ENCODE assay signal across 12 cellular contexts in the genomic region with DNA sequence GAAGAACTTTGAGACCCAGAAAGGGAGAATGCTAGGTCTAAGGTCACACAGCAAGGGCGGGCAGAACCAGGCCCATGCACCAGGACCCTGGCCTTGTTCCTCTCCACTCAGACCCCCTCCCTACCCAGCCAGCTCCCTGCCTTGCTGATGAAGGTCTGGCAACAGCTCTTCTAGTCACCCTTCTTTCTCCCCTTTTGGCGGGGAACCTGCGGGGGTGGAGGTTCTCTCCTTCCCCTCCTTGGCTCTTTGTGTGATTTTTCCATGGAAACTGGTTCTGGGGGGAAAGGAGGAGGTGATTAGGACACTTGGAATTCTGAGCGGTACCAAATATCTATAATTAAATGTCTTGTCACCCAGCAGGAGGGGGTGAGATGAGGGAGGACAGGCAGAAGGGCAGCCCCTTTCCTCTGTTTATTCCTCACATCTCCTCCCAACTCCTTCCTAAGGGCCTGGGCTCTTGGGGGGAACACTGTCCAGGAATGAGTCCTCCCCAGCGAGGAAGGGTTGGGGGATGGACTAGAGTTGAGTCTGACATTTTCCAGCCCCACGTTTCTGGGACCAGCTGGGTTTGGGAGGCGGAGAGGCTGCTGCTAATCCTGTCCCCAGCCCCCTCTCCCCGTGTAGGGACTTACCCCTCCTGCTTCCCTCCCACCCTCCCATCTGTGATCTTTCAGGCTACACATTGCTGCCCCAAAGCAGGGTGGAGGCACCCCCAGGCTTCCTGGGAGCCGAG. TPM values are rescaled to one million over a fixed set of nuclear protein-coding genes. Genes with fewer than 3 reads are reported as not detected.
DNase-seq lines count a peak whose midpoint lies in the region; TF ChIP-seq lines count a peak whose summit lies in the region.
"Had no signal": no experiment of that assay in that cellular context is flagged by ENCODE, and none has a peak within 500 bp of the region (broad histone marks: within the 10 kb centered on the region; RNA-seq: fewer than 3 reads in every experiment).

No MANE protein-coding gene starts in this region.

- H3K27me3 Mint-ChIP-seq in chondrocyte (ENCODE audit: low read depth), result no peaks in the 10 kb centered on the region
- H3K27me3 Mint-ChIP-seq in activated CD4-positive, alpha-beta T cell treated with anti-CD3 and anti-CD28 coated beads, Interleukin-2, amount 10 ng/mL, durations not matched to agents 24 days and 14 days, result peaks cover 10% of the 10 kb centered on the region

- peaks cover 13% of the 10 kb centered on the region for H3K36me3 Mint-ChIP-seq in chondrocyte (ENCODE audit: low read depth)
- no peaks in the 10 kb centered on the region for H3K36me3 Mint-ChIP-seq in activated CD4-positive, alpha-beta T cell treated with anti-CD3 and anti-CD28 coated beads, Interleukin-2, amount 10 ng/mL, durations not matched to agents 24 days and 14 days (ENCODE audit: low read depth)

- peak; percentile 35 for DNase-seq in NCI-H1694 (lab: John Stamatoyannopoulos, UW)
- no peak for DNase-seq in chondrocyte (ENCODE audit: low spot score)
- DNase-seq in tibial nerve (ENCODE audit: low spot score in 2 of 2), result no peak
- DNase-seq in NCI-H748 (lab: John Stamatoyannopoulos, UW; ENCODE audit: unreplicated experiment), result no peak
- DNase-seq in activated CD4-positive, alpha-beta T cell treated with anti-CD3 and anti-CD28 coated beads, Interleukin-2, amount 10 ng/mL, durations not matched to agents 24 days and 14 days, result no peak
- no peak for DNase-seq in ecto neural progenitor cell (ENCODE audit: low spot score)
- DNase-seq: cortex of kidney; NCI-H1048; stimulated activated CD4-positive, alpha-beta T cell treated with anti-CD3 and anti-CD28 coated beads, Interleukin-4, amount 100 ng/mL, for 1 hour; T-helper 9 cell had no signal

- peak overlapping the region; percentile 94 for H3K27ac Mint-ChIP-seq in chondrocyte (ENCODE audit: unreplicated experiment)
- H3K27ac Mint-ChIP-seq in activated CD4-positive, alpha-beta T cell treated with anti-CD3 and anti-CD28 coated beads, Interleukin-2, amount 10 ng/mL, durations not matched to agents 24 days and 14 days, result no peak overlapping the region

- H3K9me3 ChIP-seq in muscle layer of duodenum (ENCODE audit: control insufficient read depth in 1 of 2, low read length in 2 of 2) (no peaks in the 10 kb centered on the region), tibial nerve (no peaks in the 10 kb centered on the region)
- H3K9me3 ChIP-seq: neutrophil had no signal

- no peaks in the 10 kb centered on the region for H3K27me3 ChIP-seq in muscle layer of duodenum (ENCODE audit: low read depth, low read length)
- no peaks in the 10 kb centered on the region for H3K27me3 ChIP-seq in tibial nerve
- H3K27me3 ChIP-seq: neutrophil had no signal

- H3K36me3 ChIP-seq in muscle layer of duodenum (ENCODE audit: control insufficient read depth in 1 of 2, insufficient read depth in 2 of 2, low read length in 2 of 2) (no peaks in the 10 kb centered on the region), tibial nerve (peaks cover 0 to 9% (median 2%) of the 10 kb centered on the region in 3 donors)
- H3K36me3 ChIP-seq: neutrophil had no signal

- H3K4me3 ChIP-seq in muscle layer of duodenum (ENCODE audit: low read depth in 1 of 2, low read length in 2 of 2) (peak overlapping the region; percentile 38 to 84), tibial nerve (peak overlapping the region in 1 of 4 donors; percentile 71)

- intact Hi-C loops in activated CD4-positive, alpha-beta T cell treated with anti-CD3 and anti-CD28 coated beads, Interleukin-2, amount 10 ng/mL, durations not matched to agents 24 days and 14 days (cut with micrococcal nuclease), result no loop called here

- H3K27ac ChIP-seq in muscle layer of duodenum (ENCODE audit: low read length) (peak overlapping the region; percentile 92), tibial nerve (peak overlapping the region; percentile 94 to 99 (median 98))
- H3K27ac ChIP-seq: neutrophil had no signal

- peak overlapping the region; percentile 86 for H3K4me3 Mint-ChIP-seq in chondrocyte (ENCODE audit: unreplicated experiment)
- H3K4me3 Mint-ChIP-seq in activated CD4-positive, alpha-beta T cell treated with anti-CD3 and anti-CD28 coated beads, Interleukin-2, amount 10 ng/mL, durations not matched to agents 24 days and 14 days, result no peak overlapping the region

- WGBS in tibial nerve, 2 donors, result 14 to 30% methylated on average over 9 of the region's 9 CpGs

- H3K4me1 Mint-ChIP-seq in chondrocyte (ENCODE audit: low read depth), result peaks cover 95% of the 10 kb centered on the region
- peaks cover 9% of the 10 kb centered on the region for H3K4me1 Mint-ChIP-seq in activated CD4-positive, alpha-beta T cell treated with anti-CD3 and anti-CD28 coated beads, Interleukin-2, amount 10 ng/mL, durations not matched to agents 24 days and 14 days

- no peak for TF ChIP-seq CTCF in chondrocyte (IDR thresholded peaks at IDR 0.05)
- no peak for TF ChIP-seq CTCF in tibial nerve (IDR thresholded peaks at IDR 0.05)

- TF ChIP-seq POLR2A in tibial nerve (IDR thresholded peaks at IDR 0.05), result no peak

- TF ChIP-seq EP300 in tibial nerve (IDR thresholded peaks at IDR 0.05), result no peak

- H3K9me3 Mint-ChIP-seq in chondrocyte (ENCODE audit: low read depth), result no peaks in the 10 kb centered on the region
- H3K9me3 Mint-ChIP-seq in activated CD4-positive, alpha-beta T cell treated with anti-CD3 and anti-CD28 coated beads, Interleukin-2, amount 10 ng/mL, durations not matched to agents 24 days and 14 days, result no peaks in the 10 kb centered on the region

- H3K4me1 ChIP-seq in muscle layer of duodenum (ENCODE audit: control insufficient read depth in 1 of 2, insufficient read depth in 2 of 2, low read length in 2 of 2), result peaks cover 27 to 85% of the 10 kb centered on the region in 2 donors
- H3K4me1 ChIP-seq in tibial nerve, result peaks cover 0 to 100% (median 83%) of the 10 kb centered on the region in 4 donors

RNA-seq across cellular contexts. Expression of a gene that starts 7.4 kb away (rescaled TPM):
- 82.4 to 114 TPM (median 113 TPM) in 3 replicates for total RNA-seq in chondrocyte
- 100 to 1,000 TPM; 102 to 135 (median 112) TPM for total RNA-seq in tibial nerve
- total RNA-seq in activated CD4-positive, alpha-beta T cell treated with anti-CD3 and anti-CD28 coated beads, Interleukin-2, amount 10 ng/mL, durations not matched to agents 24 days and 14 days, result 0.05 TPM in 1 of 2 replicates, not detected in the other

RNA-seq across cellular contexts. Expression of a gene that starts 43.3 kb away (rescaled TPM):
- total RNA-seq in chondrocyte, result 0.20 TPM in 1 of 3 replicates, not detected in the others
- total RNA-seq in tibial nerve, result 1 to 10 TPM in 1 of 4 donors, under 1 TPM in 2, not detected in 1; 0.63 to 3.3 (median 0.90) TPM
- not detected in 2 replicates for total RNA-seq in activated CD4-positive, alpha-beta T cell treated with anti-CD3 and anti-CD28 coated beads, Interleukin-2, amount 10 ng/mL, durations not matched to agents 24 days and 14 days

Comparison
In these comparisons a context has a peak if more than half of its experiments do, and no peak if none do; other contexts are left out.
1. RNA of a gene that starts 7.4 kb away (total RNA-seq): 102 to 135 TPM in tibial nerve and 82.4 to 114 TPM in chondrocyte; 0.05 TPM in activated CD4-positive, alpha-beta T cell treated with anti-CD3 and anti-CD28 coated beads, Interleukin-2, amount 10 ng/mL, durations not matched to agents 24 days and 14 days; every median in the first group is over 10 times any median in the second.